Comparison of ENCODE assay signal across 22 cellular contexts in genomic region chr4:47469951-47470350, GRCh38. TPM values are rescaled to one million over a fixed set of nuclear protein-coding genes. Genes with fewer than 3 reads are reported as not detected.
DNase-seq lines count a peak whose midpoint lies in the region; ATAC-seq, FAIRE-seq and TF ChIP-seq lines count a peak whose summit lies in the region.
"Had no signal": no experiment of that assay in that cellular context is flagged by ENCODE, and none has a peak within 500 bp of the region (broad histone marks: within the 10 kb centered on the region; RNA-seq: fewer than 3 reads in every experiment).

No MANE protein-coding gene starts in this region.

- no peak overlapping the region for H3K14ac ChIP-seq in IMR-90 (replicated peaks; ENCODE audit: low read depth, low read length)

- in situ Hi-C loops in IMR-90 (cut with MboI; ENCODE audit: low sequenced_read_pairs) = no loop called here

- no TSS peak for BruUV-seq in IMR-90 (replicated peaks; lab: Mats Ljungman, UMichigan)

- TF ChIP-seq CTCF in AG09309 (IDR thresholded peaks at IDR 0.05; ENCODE audit: control insufficient read depth, insufficient read depth, low read depth, low read length, missing control alignments) (no peak), IMR-90 (conservative IDR thresholded peaks at IDR 0.05; ENCODE audit: low read depth, low read length) (no peak), bronchial epithelial cell (IDR thresholded peaks at IDR 0.05; ENCODE audit: insufficient read depth, low read length, severe bottlenecking) (no peak), adrenal gland (IDR thresholded peaks at IDR 0.05) (no peak), vagina (IDR thresholded peaks at IDR 0.05) (no peak)

- DNase-seq in AG09309 (ENCODE audit: low read depth) (peak; percentile 20), IMR-90 (peak; percentile 71), bronchial epithelial cell (ENCODE audit: low read depth) (peak; percentile 18), iris pigment epithelial cell (ENCODE audit: low read depth) (peak; percentile 73), adrenal gland (no peak), vagina (ENCODE audit: extremely low spot score in 2 of 2) (no peak)
- DNase-seq in activated CD4-positive, alpha-beta T cell treated with anti-CD3 and anti-CD28 coated beads, Interleukin-2, amount 50 U/mL, for 1 hour = no peak
- DNase-seq: activated naive CD4-positive, alpha-beta T cell treated with anti-CD3 and anti-CD28 coated beads, Interleukin-2, amount 10 ng/mL, durations not matched to agents 7 days and 5 days; activated T-cell treated with anti-CD3 and anti-CD28 coated beads, Interleukin-2, amount 50 U/mL, for 48 hours; effector memory CD4-positive, alpha-beta T cell; Karpas-422; left ventricle myocardium inferior; NCI-H1048; NCI-H1930; NCI-H82; right cardiac atrium; upper lobe of right lung had no signal

- H2BK120ac ChIP-seq in IMR-90 (ENCODE audit: low read depth, low read length) = peak overlapping the region; percentile 31; the same call in 1 of the 2 replicates

- dilution Hi-C loops in IMR-90 (cut with HindIII; ENCODE audit: low sequenced_read_pairs, unreplicated experiment) = no loop called here

- CTCF ChIA-PET in IMR-90 (lab: Yijun Ruan, JAX) = no interaction called here

- no peak overlapping the region for H2BK15ac ChIP-seq in IMR-90 (ENCODE audit: low read depth, low read length)

- no peak for TF ChIP-seq RAD21 in IMR-90 (IDR thresholded peaks at IDR 0.05; ENCODE audit: low read length)

- no peak overlapping the region for H3K56ac ChIP-seq in IMR-90 (ENCODE audit: extremely low read depth, insufficient read depth, low read length)

- H2BK20ac ChIP-seq in IMR-90 (ENCODE audit: low read depth, low read length) = peak overlapping the region; percentile 7; the same call in 1 of the 2 replicates

- ATAC-seq in IMR-90 (ENCODE audit: low read depth) (peak; percentile 74), HG02588 (IDR thresholded peaks at IDR 0.05; ENCODE audit: unreplicated experiment) (no peak)
- ATAC-seq: right cardiac atrium, upper lobe of right lung had no signal

- FAIRE-seq in bronchial epithelial cell (lab: Jason Lieb, UNC) = no peak
- FAIRE-seq: A204.1 had no signal

- peak overlapping the region in 1 of 2 experiments; percentile 24; a peak in 1 of 4 replicates for H4K8ac ChIP-seq in IMR-90 (ENCODE audit: low read depth in 2 of 2, low read length in 2 of 2)

- no peak overlapping the region for H2AK5ac ChIP-seq in IMR-90 (ENCODE audit: low read depth, low read length)

- H3K4me3 ChIP-seq in AG09309 (ENCODE audit: control insufficient read depth, low read depth, low read length) = no peak overlapping the region
- H3K4me3 ChIP-seq in IMR-90 (ENCODE audit: insufficient read depth, low read depth, low read length) = no peak overlapping the region
- H3K4me3 ChIP-seq in bronchial epithelial cell (ENCODE audit: low read depth, low read length) = no peak overlapping the region
- H3K4me3 ChIP-seq in adrenal gland = no peak overlapping the region
- no peak overlapping the region for H3K4me3 ChIP-seq in vagina
- H3K4me3 ChIP-seq: ascending aorta; BLaER1 treated with 17β-estradiol and CSF1 and Interleukin-3, amounts not matched to agents 10 nM and 100 nM; left ventricle myocardium inferior; upper lobe of right lung had no signal

- H2BK5ac ChIP-seq in IMR-90 (ENCODE audit: low read depth, low read length, poor library complexity, severe bottlenecking) = peak overlapping the region; percentile 89

- H4K5ac ChIP-seq in IMR-90 (ENCODE audit: low read depth, low read length) = 0 out of 2 replicates have a peak overlapping the region, but pooled peaks have one; percentile 48

- H3K23ac ChIP-seq in IMR-90 (ENCODE audit: low read depth, low read length) = no peak overlapping the region

- H4K20me1 ChIP-seq in IMR-90 (ENCODE audit: insufficient read depth, low read length) = no peaks in the 10 kb centered on the region
- H4K20me1 ChIP-seq: BLaER1 treated with 17β-estradiol and CSF1 and Interleukin-3, amounts not matched to agents 10 nM and 100 nM had no signal

- no peaks in the 10 kb centered on the region for H3K9me1 ChIP-seq in IMR-90 (ENCODE audit: insufficient read depth, low read length)

- POLR2A ChIA-PET in IMR-90 (lab: Charles Lee; ENCODE audit: unreplicated experiment) = no interaction called here

- no peak overlapping the region; the same call in 1 of the 2 replicates for H3K4ac ChIP-seq in IMR-90 (ENCODE audit: low read depth, low read length)

- H3K27ac ChIP-seq in IMR-90 (ENCODE audit: insufficient read depth, low read length) (peak overlapping the region; percentile 40; the same call in 1 of the 2 replicates), adrenal gland (no peak overlapping the region), vagina (no peak overlapping the region)
- H3K27ac ChIP-seq: ascending aorta; BLaER1 treated with 17β-estradiol and CSF1 and Interleukin-3, amounts not matched to agents 10 nM and 100 nM; left ventricle myocardium inferior; parathyroid adenoma; upper lobe of right lung had no signal

- H3K18ac ChIP-seq in IMR-90 (ENCODE audit: low read depth, low read length) = peak overlapping the region; percentile 86; the same call in 1 of the 2 replicates

- H3K9me3 ChIP-seq in IMR-90 (ENCODE audit: control insufficient read depth, insufficient read depth, low read length) (no peaks in the 10 kb centered on the region), adrenal gland (replicated peaks in 1 of 3) (no peaks in the 10 kb centered on the region), vagina (no peaks in the 10 kb centered on the region)
- H3K9me3 ChIP-seq: ascending aorta; BLaER1 treated with 17β-estradiol and CSF1 and Interleukin-3, amounts not matched to agents 10 nM and 100 nM; left ventricle myocardium inferior; upper lobe of right lung had no signal

- H3K27me3 ChIP-seq in IMR-90 (ENCODE audit: control insufficient read depth, insufficient read depth, low read length) (no peaks in the 10 kb centered on the region), bronchial epithelial cell (ENCODE audit: control insufficient read depth, insufficient read depth, low read length) (no peaks in the 10 kb centered on the region), adrenal gland (no peaks in the 10 kb centered on the region), vagina (no peaks in the 10 kb centered on the region)
- H3K27me3 ChIP-seq: ascending aorta; BLaER1 treated with 17β-estradiol and CSF1 and Interleukin-3, amounts not matched to agents 10 nM and 100 nM; upper lobe of right lung had no signal

- no peak overlapping the region for H4K91ac ChIP-seq in IMR-90 (ENCODE audit: insufficient read depth, low read depth, low read length)

- no CpG with 5 or more reads among the region's 3 CpGs for WGBS in IMR-90 (ENCODE audit: extremely low coverage in 2 of 2, insufficient read length in 1 of 2), 2 experiments
- WGBS in adrenal gland, 4 donors = 72 to 87% (median 78%) methylated on average over 3 of the region's 3 CpGs

- no peaks in the 10 kb centered on the region for H3K79me1 ChIP-seq in IMR-90 (ENCODE audit: low read depth in 1 of 2, low read length in 2 of 2)

- peaks cover 5% of the 10 kb centered on the region; the same call in 1 of the 2 replicates for H3K4me1 ChIP-seq in IMR-90 (ENCODE audit: control insufficient read depth, insufficient read depth, low read length)
- no peaks in the 10 kb centered on the region for H3K4me1 ChIP-seq in adrenal gland (replicated peaks in 1 of 2)
- no peaks in the 10 kb centered on the region for H3K4me1 ChIP-seq in vagina
- H3K4me1 ChIP-seq: ascending aorta, left ventricle myocardium inferior, parathyroid adenoma, upper lobe of right lung had no signal

- no peak overlapping the region for H3K9ac ChIP-seq in IMR-90 (ENCODE audit: low read depth, low read length)
- H3K9ac ChIP-seq: BLaER1 treated with 17β-estradiol and CSF1 and Interleukin-3, amounts not matched to agents 10 nM and 100 nM; parathyroid adenoma had no signal

- no peak overlapping the region for H2AK9ac ChIP-seq in IMR-90 (replicated peaks; ENCODE audit: low read depth, low read length, poor library complexity)

- intact Hi-C loops in IMR-90 (cut with micrococcal nuclease) (no loop called here), adrenal gland (cut with DNase I) (no loop called here), vagina (cut with DNase I) (no loop called here)

- H2AFZ ChIP-seq in IMR-90 (replicated peaks; ENCODE audit: low read length, poor library complexity) = no peak overlapping the region
- H2AFZ ChIP-seq: parathyroid adenoma had no signal

- no peaks in the 10 kb centered on the region for H3K36me3 ChIP-seq in IMR-90 (ENCODE audit: control insufficient read depth, insufficient read depth, low read length)
- H3K36me3 ChIP-seq in bronchial epithelial cell (ENCODE audit: control insufficient read depth, insufficient read depth, low read length) = no peaks in the 10 kb centered on the region
- no peaks in the 10 kb centered on the region for H3K36me3 ChIP-seq in adrenal gland (replicated peaks in 1 of 2)
- H3K36me3 ChIP-seq in vagina = no peaks in the 10 kb centered on the region
- H3K36me3 ChIP-seq: ascending aorta; BLaER1 treated with 17β-estradiol and CSF1 and Interleukin-3, amounts not matched to agents 10 nM and 100 nM; left ventricle myocardium inferior; upper lobe of right lung had no signal

- TF ChIP-seq POLR2A in IMR-90 (IDR thresholded peaks at IDR 0.05; ENCODE audit: low read depth, low read length) (no peak), adrenal gland (IDR thresholded peaks at IDR 0.05) (no peak), vagina (IDR thresholded peaks at IDR 0.05) (no peak)

- no peak overlapping the region; the same call in 1 of the 2 replicates for H3K4me2 ChIP-seq in IMR-90 (ENCODE audit: low read depth, low read length)
- H3K4me2 ChIP-seq: BLaER1 treated with 17β-estradiol and CSF1 and Interleukin-3, amounts not matched to agents 10 nM and 100 nM had no signal

TF ChIP-seq in IMR-90, 13 proteins besides CTCF, POLR2A, EP300 and RAD21 (continues in another document):
- TF ChIP-seq BHLHE40 (IDR thresholded peaks at IDR 0.05; ENCODE audit: low read depth, low read length) (no peak), CHD1 (IDR thresholded peaks at IDR 0.05; ENCODE audit: low read depth, low read length) (no peak), NFE2L2 (IDR thresholded peaks at IDR 0.05; ENCODE audit: low read depth, low read length) (no peak)

RNA-seq across cellular contexts. Expression of gene COMMD8, which starts 6.4 kb away (rescaled TPM):
- total RNA-seq in IMR-90 (2012; rRNA removed) (12.5 and 29.4 TPM in 2 replicates), bronchial epithelial cell (29.2 and 33.4 TPM in 2 replicates), adrenal gland (10 to 100 TPM in 7 of 8 donors, 1 to 10 TPM in 1; 9.8 to 33.2 (median 16.1) TPM), vagina (8.8 TPM)
- polyA plus RNA-seq in IMR-90 (2012; rRNA removed) (11.0 and 12.6 TPM in 2 replicates), adrenal gland (10 to 100 TPM in 2 of 3 donors, 1 to 10 TPM in 1; 6.3 to 20.2 (median 12.8) TPM)
- polyA plus RNA-seq in IMR-90 (2012; cell fraction: cytosol; rRNA removed) = 2.2 and 4.5 TPM in 2 replicates
- 0.51 and 3.9 TPM in 2 replicates for polyA plus RNA-seq in IMR-90 (2012; cell fraction: nucleus; rRNA removed; ENCODE audit: low replicate concordance)

RNA-seq across cellular contexts. Expression of gene ATP10D, which starts 15.1 kb away (rescaled TPM):
- 90.3 and 135 TPM in 2 replicates for total RNA-seq in IMR-90 (2012; rRNA removed)
- 26.1 and 28.9 TPM in 2 replicates for polyA plus RNA-seq in IMR-90 (2012; rRNA removed)
- polyA plus RNA-seq in IMR-90 (2012; cell fraction: cytosol; rRNA removed) = 15.2 and 42.0 TPM in 2 replicates
- polyA plus RNA-seq in IMR-90 (2012; cell fraction: nucleus; rRNA removed; ENCODE audit: low replicate concordance) = 19.7 and 67.8 TPM in 2 replicates
- total RNA-seq in bronchial epithelial cell = 20.0 and 25.5 TPM in 2 replicates
- 10 to 100 TPM; 13.6 to 50.2 (median 31.0) TPM for total RNA-seq in adrenal gland
- polyA plus RNA-seq in adrenal gland = 10 to 100 TPM in 1 of 3 donors, 1 to 10 TPM in 2; 3.8 to 17.3 (median 5.0) TPM
- 25.3 TPM for total RNA-seq in vagina

Comparison
In these comparisons a context has a peak if more than half of its experiments do, and no peak if none do; other contexts are left out.
1. DNase-seq: peak in AG09309 (single experiment), IMR-90 (single experiment), bronchial epithelial cell (single experiment) and iris pigment epithelial cell (single experiment); none in adrenal gland (0 of 7), activated CD4-positive, alpha-beta T cell treated with anti-CD3 and anti-CD28 coated beads, Interleukin-2, amount 50 U/mL, for 1 hour (single experiment) and vagina (0 of 2).